ENCODE assay signal across 27 cellular contexts in genomic region chr1:30812093-30812492, GRCh38.
"Had no signal": no experiment of that assay in that cellular context is flagged by ENCODE, and none has a peak within 500 bp of the region (broad histone marks: within the 10 kb centered on the region; RNA-seq: fewer than 3 reads in every experiment).

No MANE protein-coding gene starts in this region.

- DNase-seq: dorsolateral prefrontal cortex; effector CD4-positive, alpha-beta T cell; foreskin fibroblast; gastrocnemius medialis; heart left ventricle; kidney; left cardiac atrium; left lung; mesenchymal stem cell; midbrain; naive thymus-derived CD4-positive, alpha-beta T cell; occipital lobe; ovary; right lobe of liver; stimulated activated CD4-positive, alpha-beta T cell treated with anti-CD3 and anti-CD28 coated beads, Interleukin-2, amount 100 ng/mL, for 24 hours; stimulated activated CD4-positive, alpha-beta T cell treated with anti-CD3 and anti-CD28 coated beads, Interleukin-4, amount 100 ng/mL, for 24 hours; stimulated activated naive CD8-positive, alpha-beta T cell treated with anti-CD3 and anti-CD28 coated beads, Interleukin-15, Interleukin-2, amounts not matched to agents 100 U/mL and 50 U/mL, for 24 hours; substantia nigra; testis; tibial artery had no signal

- H2AFZ ChIP-seq: hepatocyte had no signal

- H3K27ac Mint-ChIP-seq: naive thymus-derived CD4-positive, alpha-beta T cell; nephron; stimulated activated memory B cell treated with anti-CD40 and anti-IgM and Interleukin-4, amounts not matched to agents 10 μg/mL and 1 μg/mL and 100 μg/mL, for 72 hours; type B pancreatic cell had no signal

- H3K4me2 ChIP-seq: hepatocyte had no signal

- H3K4me3 Mint-ChIP-seq: naive thymus-derived CD4-positive, alpha-beta T cell; nephron; stimulated activated memory B cell treated with anti-CD40 and anti-IgM and Interleukin-4, amounts not matched to agents 10 μg/mL and 1 μg/mL and 100 μg/mL, for 72 hours; type B pancreatic cell had no signal

- ATAC-seq: esophagus mucosa; gastrocnemius medialis; heart left ventricle; left cardiac atrium; left lung; naive thymus-derived CD4-positive, alpha-beta T cell; right lobe of liver; stimulated activated memory B cell treated with anti-CD40 and anti-IgM and Interleukin-4, amounts not matched to agents 10 μg/mL and 1 μg/mL and 100 μg/mL, for 72 hours; stimulated activated naive CD8-positive, alpha-beta T cell treated with anti-CD3 and anti-CD28 coated beads, Interleukin-15, Interleukin-2, amounts not matched to agents 100 U/mL and 50 U/mL, for 24 hours had no signal

- H3K9me3 ChIP-seq: gastrocnemius medialis, heart left ventricle, left lung, ovary, right lobe of liver, testis, tibial artery had no signal

- H3K36me3 Mint-ChIP-seq: naive thymus-derived CD4-positive, alpha-beta T cell; stimulated activated memory B cell treated with anti-CD40 and anti-IgM and Interleukin-4, amounts not matched to agents 10 μg/mL and 1 μg/mL and 100 μg/mL, for 72 hours; type B pancreatic cell had no signal

- H3K9me3 Mint-ChIP-seq: nephron; stimulated activated memory B cell treated with anti-CD40 and anti-IgM and Interleukin-4, amounts not matched to agents 10 μg/mL and 1 μg/mL and 100 μg/mL, for 72 hours; type B pancreatic cell had no signal

- H3K4me1 Mint-ChIP-seq: naive thymus-derived CD4-positive, alpha-beta T cell; stimulated activated memory B cell treated with anti-CD40 and anti-IgM and Interleukin-4, amounts not matched to agents 10 μg/mL and 1 μg/mL and 100 μg/mL, for 72 hours had no signal

- H3K79me2 ChIP-seq: hepatocyte had no signal

- H3K4me1 ChIP-seq: right lobe of liver had no signal

- H3K4me3 ChIP-seq: dorsolateral prefrontal cortex, gastrocnemius medialis, heart left ventricle, hepatocyte, left lung, ovary, right lobe of liver, testis, tibial artery had no signal

- H3K36me3 ChIP-seq: gastrocnemius medialis, heart left ventricle, left lung, ovary, right lobe of liver, tibial artery had no signal

- H3K27me3 ChIP-seq: dorsolateral prefrontal cortex, hepatocyte, ovary, right lobe of liver, testis had no signal

- H3K27ac ChIP-seq: epithelial cell of prostate, gastrocnemius medialis, hepatocyte, left lung, ovary, right lobe of liver, testis, tibial artery had no signal

- FAIRE-seq: colon, kidney had no signal
